In genomic region chr6:115740907-115741306, GRCh38 we compare ENCODE assay signal across 24 cellular contexts.
"Had no signal": no experiment of that assay in that cellular context is flagged by ENCODE, and none has a peak within 500 bp of the region (broad histone marks: within the 10 kb centered on the region; RNA-seq: fewer than 3 reads in every experiment).

No MANE protein-coding gene starts in this region.

- H3K27me3 Mint-ChIP-seq: activated CD4-positive, alpha-beta memory T cell treated with anti-CD3 and anti-CD28 coated beads for 36 hours; activated CD4-positive, alpha-beta T cell treated with anti-CD3 and anti-CD28 coated beads, Interleukin-2, amount 10 ng/mL, durations not matched to agents 7 days and 5 days; brain had no signal

- H3K27ac Mint-ChIP-seq: activated CD4-positive, alpha-beta memory T cell treated with anti-CD3 and anti-CD28 coated beads for 36 hours; activated CD4-positive, alpha-beta T cell treated with anti-CD3 and anti-CD28 coated beads, Interleukin-2, amount 10 ng/mL, durations not matched to agents 7 days and 5 days; activated naive CD4-positive, alpha-beta T cell treated with anti-CD3 and anti-CD28 coated beads, Interleukin-2, amount 50 U/mL, for 72 hours; brain had no signal

- H3K4me1 Mint-ChIP-seq: activated CD4-positive, alpha-beta T cell treated with anti-CD3 and anti-CD28 coated beads, Interleukin-2, amount 10 ng/mL, durations not matched to agents 7 days and 5 days; brain had no signal

- H3K9me3 ChIP-seq: colonic mucosa had no signal

- H3K36me3 ChIP-seq: colonic mucosa had no signal

- H3K36me3 Mint-ChIP-seq: activated CD4-positive, alpha-beta memory T cell treated with anti-CD3 and anti-CD28 coated beads for 36 hours; brain had no signal

- H3K27ac ChIP-seq: colonic mucosa, VCaP had no signal

- H3K4me3 Mint-ChIP-seq: activated CD4-positive, alpha-beta memory T cell treated with anti-CD3 and anti-CD28 coated beads for 36 hours; activated CD4-positive, alpha-beta T cell treated with anti-CD3 and anti-CD28 coated beads, Interleukin-2, amount 10 ng/mL, durations not matched to agents 7 days and 5 days; activated T-cell treated with anti-CD3 and anti-CD28 coated beads, Interleukin-2, amount 50 U/mL, for 4 hours; brain had no signal

- H3K4me1 ChIP-seq: colonic mucosa had no signal

- H3K4me3 ChIP-seq: colonic mucosa had no signal

- H3K27me3 ChIP-seq: colonic mucosa had no signal

- DNase-seq: activated CD4-positive, alpha-beta memory T cell treated with anti-CD3 and anti-CD28 coated beads for 36 hours; activated CD4-positive, alpha-beta T cell treated with anti-CD3 and anti-CD28 coated beads, Interleukin-2, amount 10 ng/mL, durations not matched to agents 7 days and 5 days; activated CD4-positive, CD25-positive, alpha-beta regulatory T cell; activated CD8-positive, alpha-beta memory T cell treated with anti-CD3 and anti-CD28 coated beads for 24 hours; activated effector memory CD4-positive, alpha-beta T cell treated with anti-CD3 and anti-CD28 coated beads, Interleukin-2, amount 50 U/mL, for 16 hours; activated naive CD4-positive, alpha-beta T cell treated with Interleukin-2 at 50 U/mL for 16 hours; activated T-cell treated with anti-CD3 and anti-CD28 coated beads, Interleukin-2, amount 50 U/mL, for 4 hours; amygdala; colonic mucosa; IMR-90; Kasumi-1; KBM-7; NCI-H1092 treated with DMSO at 0.1 percent for 48 hours; NCI-H1694 treated with DMSO at 0.1 percent for 48 hours; NCI-H2029 treated with DMSO at 0.1 percent for 48 hours; NCI-H446; NCI-H524; NCI-H82; PC-3; SIG-M5; T-helper 1 cell had no signal
